In genomic region chr17:64219571-64219970, GRCh38 we compare ENCODE assay signal across 17 cellular contexts.
"Had no signal": no experiment of that assay in that cellular context is flagged by ENCODE, and none has a peak within 500 bp of the region (broad histone marks: within the 10 kb centered on the region; RNA-seq: fewer than 3 reads in every experiment).

No MANE protein-coding gene starts in this region.

- H3K27ac Mint-ChIP-seq: activated CD4-positive, alpha-beta T cell treated with anti-CD3 and anti-CD28 coated beads, Interleukin-2, amount 10 ng/mL, durations not matched to agents 7 days and 5 days; activated CD8-positive, alpha-beta T cell treated with anti-CD3 and anti-CD28 coated beads, Interleukin-2, amount 10 ng/mL, durations not matched to agents 7 days and 5 days; activated T-cell treated with anti-CD3 and anti-CD28 coated beads, Interleukin-2, amount 50 U/mL, for 24 hours; activated T-helper 2 cell treated with anti-CD3 and anti-CD28 coated beads, Interferon-gamma antibody, Interleukin-2, Interleukin-4, amounts not matched to agents 10 μg/mL and 5 μg/mL and 100 μg/mL, durations not matched to agents 14 hours and 24 hours and 36 hours; stimulated activated naive CD8-positive, alpha-beta T cell treated with anti-CD3 and anti-CD28 coated beads, Interleukin-15, amount 100 ng/mL, for 72 hours; T-cell had no signal

- DNase-seq: activated CD4-positive, alpha-beta T cell treated with anti-CD3 and anti-CD28 coated beads, Interleukin-2, amount 10 ng/mL, durations not matched to agents 7 days and 5 days; activated CD8-positive, alpha-beta T cell treated with anti-CD3 and anti-CD28 coated beads, Interleukin-2, amount 10 ng/mL, durations not matched to agents 7 days and 5 days; activated naive CD4-positive, alpha-beta T cell treated with Interleukin-2 at 50 U/mL for 16 hours; activated T-cell treated with anti-CD3 and anti-CD28 coated beads, Interleukin-2, amount 50 U/mL, for 24 hours; aorta; cerebellar nuclear complex; effector CD8-positive, alpha-beta T cell; glutamatergic neuron; hippocampal formation; left colon; stimulated activated naive CD8-positive, alpha-beta T cell treated with anti-CD3 and anti-CD28 coated beads, Interleukin-15, amount 100 ng/mL, for 72 hours; T-cell had no signal

- H3K27me3 ChIP-seq: esophagus muscularis mucosa, suprapubic skin had no signal

- H3K9me3 ChIP-seq: esophagus muscularis mucosa, suprapubic skin had no signal

- H3K36me3 ChIP-seq: esophagus muscularis mucosa, suprapubic skin had no signal

- ATAC-seq: activated CD8-positive, alpha-beta T cell treated with anti-CD3 and anti-CD28 coated beads, Interleukin-2, amount 10 ng/mL, durations not matched to agents 7 days and 5 days; left colon; SK-N-SH treated with all-trans-retinoic acid at 6 μM for 48 hours; stimulated activated naive CD8-positive, alpha-beta T cell treated with anti-CD3 and anti-CD28 coated beads, Interleukin-15, amount 100 ng/mL, for 72 hours; T-cell had no signal

- H3K9me3 Mint-ChIP-seq: activated CD4-positive, alpha-beta T cell treated with anti-CD3 and anti-CD28 coated beads, Interleukin-2, amount 10 ng/mL, durations not matched to agents 7 days and 5 days; activated T-cell treated with anti-CD3 and anti-CD28 coated beads, Interleukin-2, amount 50 U/mL, for 24 hours; activated T-helper 2 cell treated with anti-CD3 and anti-CD28 coated beads, Interferon-gamma antibody, Interleukin-2, Interleukin-4, amounts not matched to agents 10 μg/mL and 5 μg/mL and 100 μg/mL, durations not matched to agents 14 hours and 24 hours and 36 hours; stimulated activated naive CD8-positive, alpha-beta T cell treated with anti-CD3 and anti-CD28 coated beads, Interleukin-15, amount 100 ng/mL, for 72 hours had no signal

- H3K27ac ChIP-seq: esophagus muscularis mucosa, suprapubic skin had no signal

- H3K4me3 ChIP-seq: esophagus muscularis mucosa, lung, suprapubic skin had no signal
